Comparison of ENCODE assay signal across 1 cellular context in the genomic region with DNA sequence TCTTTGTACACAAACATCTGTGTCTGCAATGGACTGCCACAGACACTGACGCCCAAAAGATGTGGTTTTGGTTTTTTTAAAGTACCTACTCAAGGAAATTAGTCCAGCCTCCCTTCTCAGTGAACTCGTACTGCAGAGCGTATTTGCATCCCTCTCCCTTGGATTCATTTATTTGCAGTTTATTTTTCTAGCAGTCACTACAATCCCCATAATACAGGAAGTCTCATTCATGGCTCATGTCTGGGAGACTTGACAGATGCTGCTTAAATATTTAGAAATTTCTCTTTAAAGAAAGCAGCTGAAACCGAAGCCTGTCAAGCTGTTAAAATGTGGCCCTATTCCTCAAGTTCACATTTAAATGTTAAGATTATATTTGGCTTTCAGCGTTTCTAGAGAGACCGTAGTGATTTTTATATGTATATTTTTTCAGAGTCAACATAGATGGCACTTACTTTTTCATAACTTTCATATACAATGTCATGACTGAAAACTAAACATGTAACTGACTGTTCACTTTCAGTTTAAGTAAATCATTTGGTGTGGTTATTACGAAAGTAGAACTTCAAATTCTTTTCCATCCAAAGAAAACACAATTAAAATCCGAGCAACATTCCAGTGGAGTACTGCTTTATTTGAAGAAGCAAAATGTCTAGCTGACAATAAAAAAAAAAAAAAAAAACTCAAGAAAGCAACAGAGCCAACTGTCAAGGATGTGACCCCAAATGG.
TF ChIP-seq lines count a peak whose summit lies in the region.

No MANE protein-coding gene starts in this region.

TF ChIP-seq in SK-N-SH, 30 proteins besides CTCF, POLR2A, EP300 and RAD21 (continued from another document):
- TF ChIP-seq SIN3A (IDR thresholded peaks at IDR 0.05; ENCODE audit: borderline replicate concordance, low read depth, low read length) = no peak
